In genomic region chr2:176597916-176598315, GRCh38 we compare ENCODE assay signal across 37 cellular contexts.
"Had no signal": no experiment of that assay in that cellular context is flagged by ENCODE, and none has a peak within 500 bp of the region (broad histone marks: within the 10 kb centered on the region; RNA-seq: fewer than 3 reads in every experiment).

No MANE protein-coding gene starts in this region.

- H3K27ac Mint-ChIP-seq: activated naive CD4-positive, alpha-beta T cell treated with anti-CD3 and anti-CD28 coated beads for 36 hours; activated naive CD4-positive, alpha-beta T cell treated with anti-CD3 and anti-CD28 coated beads, Interleukin-2, amount 10 ng/mL, durations not matched to agents 7 days and 5 days; activated naive CD4-positive, alpha-beta T cell treated with anti-CD3 and anti-CD28 coated beads, Interleukin-2, amount 50 U/mL, for 24 hours; activated naive CD4-positive, alpha-beta T cell treated with anti-CD3 and anti-CD28 coated beads, Interleukin-2, amount 50 U/mL, for 72 hours; activated naive CD8-positive, alpha-beta T cell; activated naive CD8-positive, alpha-beta T cell treated with anti-CD3 and anti-CD28 coated beads for 36 hours; activated naive CD8-positive, alpha-beta T cell treated with anti-CD3 and anti-CD28 coated beads, Interleukin-2, amount 10 ng/mL, durations not matched to agents 7 days and 5 days; activated naive CD8-positive, alpha-beta T cell treated with anti-CD3 and anti-CD28 coated beads, Interleukin-2, amount 50 U/mL, for 24 hours; activated T-cell treated with anti-CD3 and anti-CD28 coated beads, Interleukin-2, amount 50 U/mL, for 24 hours; activated T-cell treated with anti-CD3 and anti-CD28 coated beads, Interleukin-2, amount 50 U/mL, for 72 hours; activated T-helper 1 cell treated with anti-CD3 and anti-CD28 coated beads, Interleukin-12 subunit alpha, Interleukin-12 subunit beta, Interleukin-2, Interleukin-4 antibody, amounts not matched to agents 30 ng/mL and 10 ng/mL and 1 ng/mL, durations not matched to agents 14 hours and 24 hours and 36 hours; activated T-helper 17 cell treated with anti-CD3 and anti-CD28 coated beads, Interleukin-2, amount 50 U/mL, for 72 hours; activated T-helper 2 cell treated with anti-CD3 and anti-CD28 coated beads, Interferon-gamma antibody, Interleukin-2, Interleukin-4, amounts not matched to agents 10 μg/mL and 5 μg/mL and 100 μg/mL, durations not matched to agents 14 hours and 24 hours and 36 hours; brain had no signal

- H3K27ac ChIP-seq: adrenal gland, ascending aorta, body of pancreas, brain microvascular endothelial cell, breast epithelium, cardiac muscle cell had no signal

- H3K36me3 ChIP-seq: adrenal gland, ascending aorta, brain microvascular endothelial cell, breast epithelium, cardiac muscle cell had no signal

- H3K9me3 ChIP-seq: adrenal gland, ascending aorta, body of pancreas, breast epithelium had no signal

- H3K4me3 Mint-ChIP-seq: activated naive CD4-positive, alpha-beta T cell treated with anti-CD3 and anti-CD28 coated beads for 36 hours; activated naive CD4-positive, alpha-beta T cell treated with anti-CD3 and anti-CD28 coated beads, Interleukin-2, amount 10 ng/mL, durations not matched to agents 7 days and 5 days; activated naive CD4-positive, alpha-beta T cell treated with anti-CD3 and anti-CD28 coated beads, Interleukin-2, amount 50 U/mL, for 24 hours; activated naive CD8-positive, alpha-beta T cell; activated naive CD8-positive, alpha-beta T cell treated with anti-CD3 and anti-CD28 coated beads for 36 hours; activated naive CD8-positive, alpha-beta T cell treated with anti-CD3 and anti-CD28 coated beads, Interleukin-2, amount 10 ng/mL, durations not matched to agents 7 days and 5 days; activated naive CD8-positive, alpha-beta T cell treated with anti-CD3 and anti-CD28 coated beads, Interleukin-2, amount 50 U/mL, for 24 hours; activated T-cell treated with anti-CD3 and anti-CD28 coated beads, Interleukin-2, amount 50 U/mL, for 24 hours; activated T-cell treated with anti-CD3 and anti-CD28 coated beads, Interleukin-2, amount 50 U/mL, for 4 hours; activated T-cell treated with anti-CD3 and anti-CD28 coated beads, Interleukin-2, amount 50 U/mL, for 72 hours; activated T-helper 1 cell treated with anti-CD3 and anti-CD28 coated beads, Interleukin-12 subunit alpha, Interleukin-12 subunit beta, Interleukin-2, Interleukin-4 antibody, amounts not matched to agents 30 ng/mL and 10 ng/mL and 1 ng/mL, durations not matched to agents 14 hours and 24 hours and 36 hours; activated T-helper 17 cell treated with anti-CD3 and anti-CD28 coated beads, Interleukin-2, amount 50 U/mL, for 72 hours; brain; central memory CD8-positive, alpha-beta T cell had no signal

- DNase-seq: activated effector memory CD4-positive, alpha-beta T cell treated with anti-CD3 and anti-CD28 coated beads, Interleukin-2, amount 50 U/mL, for 16 hours; activated effector memory CD4-positive, alpha-beta T cell treated with Interleukin-2 at 50 U/mL for 16 hours; activated gamma-delta T cell; activated gamma-delta T cell treated with Interleukin-2 at 50 U/mL for 16 hours; activated naive CD4-positive, alpha-beta T cell; activated naive CD4-positive, alpha-beta T cell treated with anti-CD3 and anti-CD28 coated beads for 36 hours; activated naive CD4-positive, alpha-beta T cell treated with anti-CD3 and anti-CD28 coated beads, Interleukin-2, amount 10 ng/mL, durations not matched to agents 7 days and 5 days; activated naive CD4-positive, alpha-beta T cell treated with anti-CD3 and anti-CD28 coated beads, Interleukin-2, amount 50 U/mL, for 16 hours; activated naive CD4-positive, alpha-beta T cell treated with Interleukin-2 at 50 U/mL for 16 hours; activated naive CD8-positive, alpha-beta T cell treated with anti-CD3 and anti-CD28 coated beads for 36 hours; activated naive CD8-positive, alpha-beta T cell treated with anti-CD3 and anti-CD28 coated beads, Interleukin-2, amount 10 ng/mL, durations not matched to agents 7 days and 5 days; activated naive CD8-positive, alpha-beta T cell treated with anti-CD3 and anti-CD28 coated beads, Interleukin-2, amount 50 U/mL, for 24 hours; activated T-cell treated with anti-CD3 and anti-CD28 coated beads, Interleukin-2, amount 50 U/mL, for 24 hours; activated T-cell treated with anti-CD3 and anti-CD28 coated beads, Interleukin-2, amount 50 U/mL, for 4 hours; activated T-cell treated with anti-CD3 and anti-CD28 coated beads, Interleukin-2, amount 50 U/mL, for 48 hours; activated T-cell treated with anti-CD3 and anti-CD28 coated beads, Interleukin-2, amount 50 U/mL, for 72 hours; adrenal gland; amniotic stem cell; amygdala; anterior cingulate cortex; aorta; body of pancreas; brain microvascular endothelial cell; caudate nucleus; central memory CD4-positive, alpha-beta T cell; cerebellar nuclear complex had no signal

- H3K4me3 ChIP-seq: adrenal gland, ascending aorta, body of pancreas, breast epithelium, cardiac muscle cell had no signal

- H3K27me3 ChIP-seq: adrenal gland, ascending aorta, body of pancreas, brain microvascular endothelial cell, breast epithelium, cardiac muscle cell had no signal

- ATAC-seq: activated naive CD4-positive, alpha-beta T cell treated with anti-CD3 and anti-CD28 coated beads, Interleukin-2, amount 50 U/mL, for 72 hours; activated naive CD8-positive, alpha-beta T cell treated with anti-CD3 and anti-CD28 coated beads, Interleukin-2, amount 50 U/mL, for 24 hours; activated T-cell treated with anti-CD3 and anti-CD28 coated beads, Interleukin-2, amount 50 U/mL, for 4 hours; activated T-cell treated with anti-CD3 and anti-CD28 coated beads, Interleukin-2, amount 50 U/mL, for 72 hours; activated T-helper 17 cell treated with anti-CD3 and anti-CD28 coated beads, Interleukin-2, amount 50 U/mL, for 72 hours; body of pancreas had no signal

- H3K9me3 Mint-ChIP-seq: activated naive CD4-positive, alpha-beta T cell treated with anti-CD3 and anti-CD28 coated beads for 36 hours; activated naive CD4-positive, alpha-beta T cell treated with anti-CD3 and anti-CD28 coated beads, Interleukin-2, amount 10 ng/mL, durations not matched to agents 7 days and 5 days; activated naive CD4-positive, alpha-beta T cell treated with anti-CD3 and anti-CD28 coated beads, Interleukin-2, amount 50 U/mL, for 24 hours; activated naive CD4-positive, alpha-beta T cell treated with anti-CD3 and anti-CD28 coated beads, Interleukin-2, amount 50 U/mL, for 72 hours; activated naive CD8-positive, alpha-beta T cell treated with anti-CD3 and anti-CD28 coated beads for 36 hours; activated naive CD8-positive, alpha-beta T cell treated with anti-CD3 and anti-CD28 coated beads, Interleukin-2, amount 10 ng/mL, durations not matched to agents 7 days and 5 days; activated naive CD8-positive, alpha-beta T cell treated with anti-CD3 and anti-CD28 coated beads, Interleukin-2, amount 50 U/mL, for 24 hours; activated T-cell treated with anti-CD3 and anti-CD28 coated beads, Interleukin-2, amount 50 U/mL, for 24 hours; activated T-cell treated with anti-CD3 and anti-CD28 coated beads, Interleukin-2, amount 50 U/mL, for 4 hours; activated T-cell treated with anti-CD3 and anti-CD28 coated beads, Interleukin-2, amount 50 U/mL, for 72 hours; activated T-helper 1 cell treated with anti-CD3 and anti-CD28 coated beads, Interleukin-12 subunit alpha, Interleukin-12 subunit beta, Interleukin-2, Interleukin-4 antibody, amounts not matched to agents 30 ng/mL and 10 ng/mL and 1 ng/mL, durations not matched to agents 14 hours and 24 hours and 36 hours; activated T-helper 17 cell treated with anti-CD3 and anti-CD28 coated beads, Interleukin-2, amount 50 U/mL, for 72 hours; activated T-helper 2 cell treated with anti-CD3 and anti-CD28 coated beads, Interferon-gamma antibody, Interleukin-2, Interleukin-4, amounts not matched to agents 10 μg/mL and 5 μg/mL and 100 μg/mL, durations not matched to agents 14 hours and 24 hours and 36 hours; central memory CD8-positive, alpha-beta T cell had no signal

- H3K4me1 Mint-ChIP-seq: activated naive CD4-positive, alpha-beta T cell treated with anti-CD3 and anti-CD28 coated beads, Interleukin-2, amount 10 ng/mL, durations not matched to agents 7 days and 5 days; activated naive CD4-positive, alpha-beta T cell treated with anti-CD3 and anti-CD28 coated beads, Interleukin-2, amount 50 U/mL, for 24 hours; activated naive CD8-positive, alpha-beta T cell treated with anti-CD3 and anti-CD28 coated beads, Interleukin-2, amount 10 ng/mL, durations not matched to agents 7 days and 5 days; activated T-helper 17 cell treated with anti-CD3 and anti-CD28 coated beads, Interleukin-2, amount 50 U/mL, for 72 hours; central memory CD8-positive, alpha-beta T cell had no signal

- H3K27me3 Mint-ChIP-seq: activated naive CD4-positive, alpha-beta T cell treated with anti-CD3 and anti-CD28 coated beads, Interleukin-2, amount 10 ng/mL, durations not matched to agents 7 days and 5 days had no signal

- H3K36me3 Mint-ChIP-seq: activated naive CD4-positive, alpha-beta T cell treated with anti-CD3 and anti-CD28 coated beads, Interleukin-2, amount 10 ng/mL, durations not matched to agents 7 days and 5 days; activated naive CD4-positive, alpha-beta T cell treated with anti-CD3 and anti-CD28 coated beads, Interleukin-2, amount 50 U/mL, for 24 hours; activated naive CD4-positive, alpha-beta T cell treated with anti-CD3 and anti-CD28 coated beads, Interleukin-2, amount 50 U/mL, for 72 hours; activated naive CD8-positive, alpha-beta T cell; activated naive CD8-positive, alpha-beta T cell treated with anti-CD3 and anti-CD28 coated beads for 36 hours; activated naive CD8-positive, alpha-beta T cell treated with anti-CD3 and anti-CD28 coated beads, Interleukin-2, amount 10 ng/mL, durations not matched to agents 7 days and 5 days; brain had no signal

- H3K4me1 ChIP-seq: adrenal gland, ascending aorta, body of pancreas, breast epithelium had no signal
